In the genomic region with DNA sequence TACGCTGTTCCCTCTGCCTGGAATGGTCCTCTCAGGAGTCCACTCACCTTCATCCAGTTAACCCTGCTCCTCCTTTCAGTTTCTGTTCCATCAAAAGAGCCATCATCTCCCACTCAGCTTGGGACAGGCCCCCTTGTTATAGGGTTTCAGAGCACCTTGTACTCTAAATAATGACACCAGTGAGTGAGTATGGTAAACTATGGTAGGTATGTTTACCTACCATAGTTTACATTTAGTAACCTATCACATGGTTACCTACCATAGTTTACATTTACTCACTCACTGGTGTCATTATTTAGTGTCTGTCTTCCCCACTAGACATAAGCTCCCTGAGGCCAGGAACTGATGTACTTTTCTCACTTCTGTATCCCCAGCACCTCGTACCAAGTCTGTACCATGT, we compare ENCODE assay signal across 23 cellular contexts.
DNase-seq lines count a peak whose midpoint lies in the region; ATAC-seq, FAIRE-seq and TF ChIP-seq lines count a peak whose summit lies in the region.
"Had no signal": no experiment of that assay in that cellular context is flagged by ENCODE, and none has a peak within 500 bp of the region (broad histone marks: within the 10 kb centered on the region; RNA-seq: fewer than 3 reads in every experiment).

No MANE protein-coding gene starts in this region.

- TF ChIP-seq POLR2A in HepG2 (IDR thresholded peaks at IDR 0.05; ENCODE audit: insufficient read depth in 1 of 2, low read depth in 2 of 2, low read length in 2 of 2) (no peak), right lobe of liver (IDR thresholded peaks at IDR 0.05) (no peak), H1 (IDR thresholded peaks at IDR 0.05; ENCODE audit: control extremely low read depth in 1 of 2, low read depth in 2 of 2, low read length in 2 of 2) (no peak), vagina (IDR thresholded peaks at IDR 0.05) (no peak), sigmoid colon (IDR thresholded peaks at IDR 0.05) (no peak)

- H3K18ac ChIP-seq in H1 (ENCODE audit: extremely low read depth, low read length) (no peak overlapping the region; the same call in 1 of the 2 replicates), trophoblast cell (ENCODE audit: low read length) (no peak overlapping the region)

- no TSS peak for BruUV-seq in HepG2 (replicated peaks; lab: Mats Ljungman, UMichigan)

- TF ChIP-seq CTCF in HepG2 (CRISPR knock-in tag; IDR thresholded peaks at IDR 0.05) (no peak), right lobe of liver (IDR thresholded peaks at IDR 0.05) (no peak), H1 (IDR thresholded peaks at IDR 0.05; ENCODE audit: control extremely low read depth in 1 of 3, insufficient read depth in 1 of 3, low read depth in 1 of 3, low read length in 3 of 3) (no peak), vagina (IDR thresholded peaks at IDR 0.05) (no peak), sigmoid colon (IDR thresholded peaks at IDR 0.05) (no peak)

- H3K27me3 ChIP-seq in HepG2 (ENCODE audit: control insufficient read depth in 1 of 2, insufficient read depth in 2 of 2, low read length in 2 of 2) (0 out of 5 replicates have a peak, but pooled peaks cover 0 to 3% of the 10 kb centered on the region in 2 experiments), right lobe of liver (no peaks in the 10 kb centered on the region), H1 (replicated peaks in 1 of 4; ENCODE audit: control insufficient read depth in 3 of 4, extremely low read depth in 1 of 4, insufficient read depth in 3 of 4, low read length in 3 of 4) (no peaks in the 10 kb centered on the region), trophoblast cell (ENCODE audit: insufficient read depth, low read length) (no peaks in the 10 kb centered on the region), vagina (no peaks in the 10 kb centered on the region), sigmoid colon (no peaks in the 10 kb centered on the region)
- H3K27me3 ChIP-seq: BE2C; BLaER1 treated with 17β-estradiol and CSF1 and Interleukin-3, amounts not matched to agents 10 nM and 100 nM had no signal

- no peak overlapping the region; the same call in 1 of the 2 replicates for H2BK20ac ChIP-seq in H1 (ENCODE audit: low read length)

- H4K8ac ChIP-seq in H1 (ENCODE audit: extremely low read depth, insufficient read depth, low read length) (no peak overlapping the region), trophoblast cell (ENCODE audit: low read depth, low read length) (no peak overlapping the region)

- H3K79me2 ChIP-seq in HepG2 (ENCODE audit: insufficient read depth, low read length) (no peaks in the 10 kb centered on the region), H1 (ENCODE audit: control insufficient read depth in 1 of 2, insufficient read depth in 2 of 2, low read length in 2 of 2) (no peaks in the 10 kb centered on the region), trophoblast cell (ENCODE audit: control insufficient read depth, insufficient read depth, low read length, poor library complexity) (no peaks in the 10 kb centered on the region)

- TF ChIP-seq RAD21 in HepG2 (CRISPR knock-in tag; IDR thresholded peaks at IDR 0.05) (no peak), H1 (IDR thresholded peaks at IDR 0.05 in 1 of 2, conservative IDR thresholded peaks at IDR 0.05 in 1 of 2; ENCODE audit: low read depth in 2 of 2, low read length in 2 of 2) (no peak)

- no peaks in the 10 kb centered on the region; the same call in 1 of the 2 replicates for H3K23me2 ChIP-seq in H1 (ENCODE audit: low read depth, low read length)

- ATAC-seq in HepG2 (peak; percentile 27; the same call in 2 of the 3 replicates), right lobe of liver (no peak)

- POLR2A ChIA-PET in HepG2 (lab: Yijun Ruan, JAX), result no interaction called here
- POLR2A ChIA-PET in H1 (lab: Charles Lee; ENCODE audit: partially characterized antibody), result no interaction called here

- CTCF ChIA-PET in HepG2 (lab: Yijun Ruan, JAX; ENCODE audit: low intra/inter-chr PET ratio, low total read pairs) (no interaction called here), H1 (lab: Charles Lee; ENCODE audit: partially characterized antibody) (interaction anchor here (0.6 to 3.7 kb wide), 8 partner anchors 10 to 345 kb away, joined by 3 to 13 read pairs (median 4); no protein-coding TSS in a partner anchor)

- H3K4me1 ChIP-seq in HepG2 (ENCODE audit: insufficient read depth, low read length) (peaks cover 65% of the 10 kb centered on the region), right lobe of liver (peaks cover 0 to 36% (median 3%) of the 10 kb centered on the region in 4 donors), H1 (replicated peaks in 1 of 4; ENCODE audit: control insufficient read depth in 3 of 4, insufficient read depth in 4 of 4, low read length in 3 of 4) (peaks cover 9 to 16% (median 13%) of the 10 kb centered on the region in 4 experiments; a peak in 6 of 7 replicates), trophoblast cell (ENCODE audit: control insufficient read depth in 1 of 2, insufficient read depth in 2 of 2, low read length in 2 of 2) (peaks cover 4 to 6% of the 10 kb centered on the region in 2 experiments), vagina (peaks cover 20% of the 10 kb centered on the region), sigmoid colon (no peaks in the 10 kb centered on the region)

- no peak overlapping the region for H2BK15ac ChIP-seq in H1 (ENCODE audit: low read length)

- no peak overlapping the region for H3K4me3 ChIP-seq in HepG2 (replicated peaks in 1 of 3; ENCODE audit: insufficient read depth in 1 of 3, low read depth in 2 of 3, low read length in 3 of 3)
- H3K4me3 ChIP-seq in right lobe of liver, result no peak overlapping the region
- no peak overlapping the region for H3K4me3 ChIP-seq in H1 (ENCODE audit: extremely low read depth in 1 of 4, insufficient read depth in 2 of 4, low read depth in 3 of 4, low read length in 4 of 4)
- H3K4me3 ChIP-seq in trophoblast cell (ENCODE audit: low read depth, low read length), result no peak overlapping the region
- no peak overlapping the region for H3K4me3 ChIP-seq in vagina
- H3K4me3 ChIP-seq in sigmoid colon, result no peak overlapping the region
- H3K4me3 ChIP-seq: BLaER1 treated with 17β-estradiol and CSF1 and Interleukin-3, amounts not matched to agents 10 nM and 100 nM had no signal

- H4K20me1 ChIP-seq in HepG2 (ENCODE audit: insufficient read depth, low read length) (no peaks in the 10 kb centered on the region), H1 (replicated peaks in 1 of 2; ENCODE audit: control insufficient read depth in 1 of 2, insufficient read depth in 2 of 2, low read length in 2 of 2) (no peaks in the 10 kb centered on the region)
- H4K20me1 ChIP-seq: BLaER1 treated with 17β-estradiol and CSF1 and Interleukin-3, amounts not matched to agents 10 nM and 100 nM had no signal

- H2BK120ac ChIP-seq in H1 (replicated peaks; ENCODE audit: low read depth, low read length) (peak overlapping the region; percentile 20), trophoblast cell (ENCODE audit: insufficient read depth, low read length, poor library complexity) (peak overlapping the region; percentile 79)

- peak overlapping the region; percentile 81; the same call in 1 of the 2 replicates for H2BK12ac ChIP-seq in H1 (ENCODE audit: low read depth, low read length)
- H2BK12ac ChIP-seq in trophoblast cell (ENCODE audit: low read length), result peak overlapping the region; percentile 89

- H3K79me1 ChIP-seq in H1 (ENCODE audit: low read depth, low read length) (no peaks in the 10 kb centered on the region), trophoblast cell (ENCODE audit: low read length) (peaks cover 10% of the 10 kb centered on the region)

- DNase-seq in HepG2 (ENCODE audit: low spot score), result peak; percentile 19
- no peak for DNase-seq in right lobe of liver
- DNase-seq in H1 (ENCODE audit: low read depth in 1 of 2, low spot score in 2 of 2), result no peak
- DNase-seq in trophoblast cell, result no peak
- DNase-seq in vagina (ENCODE audit: extremely low spot score in 2 of 2), result no peak
- no peak for DNase-seq in sigmoid colon
- DNase-seq in NCI-H1417 treated with DMSO at 0.1 percent for 48 hours (lab: John Stamatoyannopoulos, UW), result no peak
- no peak for DNase-seq in AML-193 (lab: John Stamatoyannopoulos, UW)
- DNase-seq: BE2C; Calu3; CD4-positive, alpha-beta memory T cell; COR-L47; DMS53; DMS79 treated with DMSO at 0.1 percent for 48 hours; GF-D8; HCEC 1CT had no signal

- FAIRE-seq in HepG2 (lab: Jason Lieb, UNC), result no peak
- no peak for FAIRE-seq in H1 (lab: Jason Lieb, UNC)
- FAIRE-seq: A204.1, GM12891, GM18507, H54 had no signal

- H3K4me2 ChIP-seq in HepG2 (ENCODE audit: low read depth, low read length), result no peak overlapping the region
- 0 out of 4 replicates have a peak overlapping the region, but pooled peaks of 1 of the 2 experiments have one; percentile 1 for H3K4me2 ChIP-seq in H1 (ENCODE audit: insufficient read depth in 1 of 2, low read depth in 2 of 2, low read length in 2 of 2)
- no peak overlapping the region for H3K4me2 ChIP-seq in trophoblast cell (ENCODE audit: low read length)

- in situ Hi-C loops in HepG2 (cut with HindIII; ENCODE audit: extremely low pct_ligation_motif_present, low pct_unique_long_range_greater_than_20kb), result loop anchor here (10.0 kb wide), 1 partner anchor 206 kb away; no protein-coding TSS in a partner anchor

- no peak overlapping the region for H3K14ac ChIP-seq in H1 (ENCODE audit: insufficient read length)
- H3K14ac ChIP-seq in trophoblast cell (ENCODE audit: low read length), result peak overlapping the region; percentile 68

- no peak overlapping the region for H4K5ac ChIP-seq in H1 (ENCODE audit: insufficient read length, low read depth, low read length)

- H2BK5ac ChIP-seq in H1 (ENCODE audit: low read depth, low read length) (peak overlapping the region; percentile 56; the same call in 1 of the 2 replicates), trophoblast cell (ENCODE audit: low read depth, low read length, poor library complexity) (peak overlapping the region; percentile 62)

- H3K36me3 ChIP-seq in HepG2 (replicated peaks in 1 of 2; ENCODE audit: control insufficient read depth in 1 of 2, insufficient read depth in 2 of 2, low read length in 2 of 2), result no peaks in the 10 kb centered on the region
- H3K36me3 ChIP-seq in right lobe of liver, result no peaks in the 10 kb centered on the region
- H3K36me3 ChIP-seq in H1 (ENCODE audit: control insufficient read depth in 2 of 4, insufficient read depth in 4 of 4, low read length in 3 of 4), result no peaks in the 10 kb centered on the region
- H3K36me3 ChIP-seq in trophoblast cell (ENCODE audit: control insufficient read depth in 1 of 2, insufficient read depth in 2 of 2, low read length in 2 of 2), result no peaks in the 10 kb centered on the region
- no peaks in the 10 kb centered on the region for H3K36me3 ChIP-seq in vagina
- H3K36me3 ChIP-seq in sigmoid colon, result no peaks in the 10 kb centered on the region
- H3K36me3 ChIP-seq: BE2C; BLaER1 treated with 17β-estradiol and CSF1 and Interleukin-3, amounts not matched to agents 10 nM and 100 nM had no signal

- intact Hi-C loops in HepG2 (cut with micrococcal nuclease; ENCODE audit: unreplicated experiment), result loop anchor here (5.0 kb wide), 1 partner anchor 209 kb away; no protein-coding TSS in a partner anchor
- intact Hi-C loops in right lobe of liver (cut with DNase I), result no loop called here
- intact Hi-C loops in vagina (cut with DNase I), result no loop called here
- intact Hi-C loops in sigmoid colon (cut with DNase I), result no loop called here

- no peak overlapping the region for H3K9ac ChIP-seq in HepG2 (ENCODE audit: insufficient read depth, low read depth, low read length)
- H3K9ac ChIP-seq in H1 (replicated peaks in 1 of 4; ENCODE audit: extremely low read depth in 1 of 4, low read depth in 3 of 4, low read length in 3 of 4), result no peak overlapping the region
- no peak overlapping the region for H3K9ac ChIP-seq in trophoblast cell (ENCODE audit: low read length)
- H3K9ac ChIP-seq: BLaER1 treated with 17β-estradiol and CSF1 and Interleukin-3, amounts not matched to agents 10 nM and 100 nM had no signal

- H2AK5ac ChIP-seq in H1 (ENCODE audit: low read depth, low read length), result no peak overlapping the region
- H2AK5ac ChIP-seq in trophoblast cell (ENCODE audit: low read length), result peak overlapping the region; percentile 63

- 60% methylated on average over 2 of the region's 2 CpGs for WGBS in HepG2 (ENCODE audit: low lambda C conversion rate)
- 97% methylated on average over 2 of the region's 2 CpGs for WGBS in right lobe of liver (ENCODE audit: insufficient coverage, low coverage, low lambda C conversion rate, missing lambda C conversion rate)
- WGBS in H1 (ENCODE audit: extremely low coverage in 1 of 2, insufficient coverage in 1 of 2, insufficient read length in 1 of 2, insufficient replicate concordance in 2 of 2, low coverage in 1 of 2, low lambda C conversion rate in 2 of 2, missing lambda C conversion rate in 1 of 2), 2 experiments, result 88% methylated on average over 2 of the region's 2 CpGs; no CpG with 5 or more reads in 1 of the 2 experiments
- WGBS in trophoblast cell (ENCODE audit: extremely low coverage, insufficient coverage, insufficient read length), result no CpG with 5 or more reads among the region's 2 CpGs
- WGBS in sigmoid colon, 2 donors, result 94 to 96% methylated on average over 2 of the region's 2 CpGs

- H3K56ac ChIP-seq in H1 (replicated peaks; ENCODE audit: insufficient read length, low read depth, low read length), result no peak overlapping the region

- H3K9me3 ChIP-seq in HepG2 (ENCODE audit: low read length) (no peaks in the 10 kb centered on the region), right lobe of liver (no peaks in the 10 kb centered on the region), H1 (ENCODE audit: insufficient read depth in 2 of 2, low read depth in 1 of 2, low read length in 1 of 2) (no peaks in the 10 kb centered on the region), trophoblast cell (ENCODE audit: insufficient read depth, low read depth, low read length) (no peaks in the 10 kb centered on the region), vagina (no peaks in the 10 kb centered on the region), sigmoid colon (no peaks in the 10 kb centered on the region)
- H3K9me3 ChIP-seq: BE2C had no signal

- H3K23ac ChIP-seq in H1 (ENCODE audit: insufficient read length) (no peak overlapping the region), trophoblast cell (ENCODE audit: low read length) (no peak overlapping the region)

- H2AFZ ChIP-seq in HepG2 (ENCODE audit: low read length), result no peak overlapping the region
- H2AFZ ChIP-seq in H1 (ENCODE audit: low read length), result no peak overlapping the region
- no peak overlapping the region for H2AFZ ChIP-seq in trophoblast cell (ENCODE audit: insufficient read depth, low read length, poor library complexity)
- H2AFZ ChIP-seq: GM23338 had no signal

- TF ChIP-seq EP300 in HepG2 (IDR thresholded peaks at IDR 0.05; ENCODE audit: low read depth in 2 of 2, low read length in 2 of 2), result no peak; a peak in 1 of 4 replicates
- TF ChIP-seq EP300 in HepG2 (CRISPR knock-in tag; IDR thresholded peaks at IDR 0.05; ENCODE audit: borderline replicate concordance), result no peak
- no peak for TF ChIP-seq EP300 in H1 (IDR thresholded peaks at IDR 0.05; ENCODE audit: borderline replicate concordance in 1 of 2, low read depth in 2 of 2, low read length in 2 of 2)
- TF ChIP-seq EP300 in sigmoid colon (IDR thresholded peaks at IDR 0.05), result no peak

- H4K12ac ChIP-seq in trophoblast cell (ENCODE audit: low read depth, low read length), result no peak overlapping the region

- no peak overlapping the region for H4K91ac ChIP-seq in H1 (replicated peaks; ENCODE audit: insufficient read length, low read length)
- peak overlapping the region; percentile 54 for H4K91ac ChIP-seq in trophoblast cell (ENCODE audit: low read depth, low read length)

- H3K4ac ChIP-seq in H1 (replicated peaks; ENCODE audit: insufficient read length, low read depth, low read length), result peak overlapping the region; percentile 36
- peak overlapping the region; percentile 35 for H3K4ac ChIP-seq in trophoblast cell (ENCODE audit: low read depth, low read length)

- H3K27ac ChIP-seq in HepG2 (ENCODE audit: extremely low read length, insufficient read depth, low read length), result no peak overlapping the region
- H3K27ac ChIP-seq in right lobe of liver, result no peak overlapping the region
- H3K27ac ChIP-seq in H1 (ENCODE audit: low read depth, low read length), result no peak overlapping the region
- no peak overlapping the region for H3K27ac ChIP-seq in trophoblast cell (ENCODE audit: low read depth, low read length)
- peak overlapping the region; percentile 46 for H3K27ac ChIP-seq in vagina
- H3K27ac ChIP-seq in sigmoid colon, result no peak overlapping the region
- H3K27ac ChIP-seq: 22Rv1 had no signal
